8 cellular contexts compared by ENCODE assay signal in genomic region chr10:91219371-91220193, GRCh38. TPM values are rescaled to one million over a fixed set of nuclear protein-coding genes. Genes with fewer than 3 reads are reported as not detected.
DNase-seq lines count a peak whose midpoint lies in the region; ATAC-seq, FAIRE-seq and TF ChIP-seq lines count a peak whose summit lies in the region.

No MANE protein-coding gene starts in this region.

- no peak overlapping the region for H4K8ac ChIP-seq in mesenchymal stem cell (ENCODE audit: low read length)

- H3K14ac ChIP-seq in mesenchymal stem cell (ENCODE audit: low read length in 2 of 2): no peak overlapping the region

- H3K27me3 Mint-ChIP-seq in activated naive CD4-positive, alpha-beta T cell treated with anti-CD3 and anti-CD28 coated beads, Interleukin-2, amount 50 U/mL, for 24 hours: no peaks in the 10 kb centered on the region

- H3K36me3 Mint-ChIP-seq in activated naive CD4-positive, alpha-beta T cell treated with anti-CD3 and anti-CD28 coated beads, Interleukin-2, amount 50 U/mL, for 24 hours: peaks cover 4% of the 10 kb centered on the region

- ATAC-seq in K562: no peak

- H3K79me1 ChIP-seq in mesenchymal stem cell (replicated peaks; ENCODE audit: low read length, poor library complexity, severe bottlenecking): peaks cover 11% of the 10 kb centered on the region

- H3K79me2 ChIP-seq in K562 (ENCODE audit: control insufficient read depth, insufficient read depth, low read length): peaks cover 56% of the 10 kb centered on the region

- no peak for TF ChIP-seq CTCF in K562 (IDR thresholded peaks at IDR 0.05 in 2 of 3, conservative IDR thresholded peaks at IDR 0.05 in 1 of 3; ENCODE audit: insufficient read depth in 2 of 3, low read depth in 1 of 3, low read length in 3 of 3)
- TF ChIP-seq CTCF in GM10266 (IDR thresholded peaks at IDR 0.05; ENCODE audit: control insufficient read depth, insufficient read depth, low read depth, missing control alignments): no peak

- TF ChIP-seq POLR2A in K562 (conservative IDR thresholded peaks at IDR 0.05): no peak

- no peaks in the 10 kb centered on the region for H3K9me3 Mint-ChIP-seq in activated naive CD4-positive, alpha-beta T cell treated with anti-CD3 and anti-CD28 coated beads, Interleukin-2, amount 50 U/mL, for 24 hours

- H3K4me1 ChIP-seq in K562 (replicated peaks in 1 of 2; ENCODE audit: control insufficient read depth in 2 of 2, insufficient read depth in 2 of 2, low read length in 2 of 2): peaks cover 9 to 17% of the 10 kb centered on the region in 2 experiments; a peak in 4 of 5 replicates
- H3K4me1 ChIP-seq in mesenchymal stem cell (ENCODE audit: control insufficient read depth, insufficient read depth, low read depth, low read length): peaks cover 3% of the 10 kb centered on the region
- peaks cover 1% of the 10 kb centered on the region for H3K4me1 ChIP-seq in urinary bladder (ENCODE audit: insufficient read depth)
- H3K4me1 ChIP-seq in SJCRH30: no peaks in the 10 kb centered on the region

- H4K91ac ChIP-seq in mesenchymal stem cell (ENCODE audit: low read length): no peak overlapping the region

- H3K9me3 ChIP-seq in K562 (replicated peaks; ENCODE audit: control insufficient read depth, insufficient read depth, low read depth, low read length): no peaks in the 10 kb centered on the region
- no peaks in the 10 kb centered on the region for H3K9me3 ChIP-seq in mesenchymal stem cell (ENCODE audit: control insufficient read depth, low read length)
- H3K9me3 ChIP-seq in SJCRH30 (replicated peaks): no peaks in the 10 kb centered on the region

- in situ Hi-C loops in K562 (cut with MboI): no loop called here

- intact Hi-C loops in K562 (cut with micrococcal nuclease): loop anchor here (5.0 kb wide), 1 partner anchor 57 kb away; no protein-coding TSS in a partner anchor

- H3K4me1 Mint-ChIP-seq in activated naive CD4-positive, alpha-beta T cell treated with anti-CD3 and anti-CD28 coated beads, Interleukin-2, amount 50 U/mL, for 24 hours: peaks cover 55% of the 10 kb centered on the region

- no peak overlapping the region for H3K23ac ChIP-seq in mesenchymal stem cell (ENCODE audit: low read length in 2 of 2)

- TF ChIP-seq RAD21 in K562 (CRISPR knock-in tag; conservative IDR thresholded peaks at IDR 0.05 in 1 of 2, IDR thresholded peaks at IDR 0.05 in 1 of 2): no peak

- no peak overlapping the region for H2BK5ac ChIP-seq in mesenchymal stem cell (ENCODE audit: low read depth, low read length, poor library complexity, severe bottlenecking)

- no peak for FAIRE-seq in K562 (lab: Jason Lieb, UNC)

- H4K20me1 ChIP-seq in K562 (replicated peaks; ENCODE audit: control insufficient read depth, insufficient read depth, low read length): no peaks in the 10 kb centered on the region

- H3K4me3 ChIP-seq in K562: peak overlapping the region; percentile 12
- peak overlapping the region in 1 of 2 experiments; percentile 76 for H3K4me3 ChIP-seq in mesenchymal stem cell (ENCODE audit: insufficient read depth in 1 of 2, low read depth in 1 of 2, low read length in 2 of 2)
- H3K4me3 ChIP-seq in urinary bladder (ENCODE audit: low read depth, low read length): peak overlapping the region; percentile 99
- no peak overlapping the region for H3K4me3 ChIP-seq in SJCRH30

- H2BK15ac ChIP-seq in mesenchymal stem cell (ENCODE audit: low read depth, poor library complexity, severe bottlenecking): no peak overlapping the region

- H3K9ac ChIP-seq in K562 (ENCODE audit: insufficient read depth in 1 of 2, low read depth in 2 of 2, low read length in 2 of 2) (peak overlapping the region in 1 of 2 experiments; percentile 60; a peak in 2 of 4 replicates), mesenchymal stem cell (ENCODE audit: low read length) (peak overlapping the region; percentile 52)

- CTCF ChIA-PET in K562 (lab: Yijun Ruan, JAX; ENCODE audit: low intra/inter-chr PET ratio): interaction anchor here (0.6 kb wide), 1 partner anchor 177 kb away, joined by 3 read pairs; no protein-coding TSS in a partner anchor

- H3K27me3 ChIP-seq in K562 (ENCODE audit: control insufficient read depth in 2 of 2, insufficient read depth in 2 of 2, low read length in 2 of 2): no peaks in the 10 kb centered on the region
- H3K27me3 ChIP-seq in mesenchymal stem cell (ENCODE audit: control insufficient read depth in 1 of 2, insufficient read depth in 1 of 2, low read length in 2 of 2): no peaks in the 10 kb centered on the region
- H3K27me3 ChIP-seq in SJCRH30: no peaks in the 10 kb centered on the region

- BruUV-seq in K562 (replicated peaks; lab: Mats Ljungman, UMichigan): no TSS peak

- peak overlapping the region; percentile 89 for H3K4me3 Mint-ChIP-seq in activated naive CD4-positive, alpha-beta T cell treated with anti-CD3 and anti-CD28 coated beads, Interleukin-2, amount 50 U/mL, for 24 hours

- H2AFZ ChIP-seq in K562 (ENCODE audit: low read depth, low read length) (peak overlapping the region; percentile 54), mesenchymal stem cell (ENCODE audit: low read depth, low read length) (no peak overlapping the region)

- H3K4me2 ChIP-seq in K562 (ENCODE audit: insufficient read depth, low read length) (peak overlapping the region; percentile 80), mesenchymal stem cell (ENCODE audit: low read length, poor library complexity, severe bottlenecking) (peak overlapping the region; percentile 81)

- POLR2A ChIA-PET in K562 (lab: Yijun Ruan, JAX): interaction anchor here (0.7 to 1.5 kb wide), 4 partner anchors 10 to 166 kb away, joined by 3 to 4 read pairs (median 3); no protein-coding TSS in a partner anchor

- no peak overlapping the region for H2AK5ac ChIP-seq in mesenchymal stem cell (ENCODE audit: low read length, severe bottlenecking)

- H3K36me3 ChIP-seq in K562 (ENCODE audit: control insufficient read depth, insufficient read depth, low read length) (peaks cover 14% of the 10 kb centered on the region; the same call in 2 of the 3 replicates), mesenchymal stem cell (ENCODE audit: control insufficient read depth in 1 of 2, insufficient read depth in 2 of 2, low read depth in 1 of 2, low read length in 2 of 2) (no peaks in the 10 kb centered on the region), urinary bladder (ENCODE audit: insufficient read depth) (no peaks in the 10 kb centered on the region), SJCRH30 (no peaks in the 10 kb centered on the region)

- H3K4ac ChIP-seq in mesenchymal stem cell (ENCODE audit: low read depth in 1 of 2, low read length in 2 of 2): no peak overlapping the region

- no peaks in the 10 kb centered on the region for H3K9me1 ChIP-seq in K562 (ENCODE audit: control insufficient read depth, insufficient read depth, low read length)

- no peak for DNase-seq in activated naive CD4-positive, alpha-beta T cell (lab: John Stamatoyannopoulos, UW)
- DNase-seq in K562 (ENCODE audit: extremely low read depth in 1 of 4, low spot score in 3 of 4) (no peak), mesenchymal stem cell (no peak), T-helper 9 cell (no peak), SJCRH30 (no peak), GM10266 (ENCODE audit: extremely low spot score) (no peak)

- no peak overlapping the region for H3K18ac ChIP-seq in mesenchymal stem cell (ENCODE audit: low read depth in 1 of 2, low read length in 2 of 2)

- 6% methylated on average over 8 of the region's 8 CpGs for WGBS in K562 (ENCODE audit: insufficient coverage, low coverage, missing lambda C conversion rate)
- 39% methylated on average over 8 of the region's 8 CpGs for WGBS in mesenchymal stem cell
- 35% methylated on average over 8 of the region's 8 CpGs for WGBS in urinary bladder

- TF ChIP-seq EP300 in K562 (IDR thresholded peaks at IDR 0.05; ENCODE audit: low read length): no peak

- H3K27ac Mint-ChIP-seq in activated naive CD4-positive, alpha-beta T cell treated with anti-CD3 and anti-CD28 coated beads, Interleukin-2, amount 50 U/mL, for 24 hours: peak overlapping the region; percentile 76

- no peak overlapping the region for H2BK12ac ChIP-seq in mesenchymal stem cell (ENCODE audit: low read length in 2 of 2)

- no peak overlapping the region for H2BK120ac ChIP-seq in mesenchymal stem cell (ENCODE audit: low read depth, low read length)

- H3K27ac ChIP-seq in K562 (ENCODE audit: extremely low read depth, low read depth, low read length) (peak overlapping the region; percentile 89), mesenchymal stem cell (ENCODE audit: low read length, poor library complexity, severe bottlenecking) (no peak overlapping the region), urinary bladder (ENCODE audit: low read depth) (no peak overlapping the region), SJCRH30 (no peak overlapping the region)

TF ChIP-seq in K562, 482 proteins besides CTCF, POLR2A, EP300 and RAD21 (continues in another document):
- TF ChIP-seq GABPB1 (CRISPR knock-in tag; IDR thresholded peaks at IDR 0.05) (0 out of 2 replicates have a peak, but pooled peaks have one; percentile 3), BRD9 (IDR thresholded peaks at IDR 0.05; ENCODE audit: low read depth, partially characterized antibody) (peak; percentile 47), ESRRA (IDR thresholded peaks at IDR 0.05; ENCODE audit: borderline replicate concordance, low read depth) (no peak), NR2C2 (CRISPR knock-in tag; IDR thresholded peaks at IDR 0.05) (no peak), NR2C2 (tag; IDR thresholded peaks at IDR 0.05) (peak; percentile 47; the same call in 1 of the 2 replicates), STAT5B (CRISPR knock-in tag; IDR thresholded peaks at IDR 0.05) (no peak)

RNA-seq across cellular contexts. Expression of gene PCGF5, which starts 0.9 kb away (rescaled TPM):
- 8.4 and 24.4 TPM in 2 replicates for total RNA-seq in K562 (2011; cell fraction: chromatin; rRNA removed; ENCODE audit: low replicate concordance)
- total RNA-seq in K562 (2011; cell fraction: nucleolus; rRNA removed): 5.3 and 6.6 TPM in 2 replicates
- total RNA-seq in K562 (2011; cell fraction: nucleoplasm; rRNA removed): 19.5 and 45.4 TPM in 2 replicates
- total RNA-seq in K562 (2014; rRNA removed) (10.9 and 19.9 TPM in 2 replicates), K562 (2014; rRNA removed; fragmentation: Illumina TruSeq; extraction: Trizol) (27.0 and 30.1 TPM in 2 replicates), K562 (2015; rRNA removed; fragmentation: Illumina TruSeq; extraction: Trizol) (22.7 and 26.4 TPM in 2 replicates), K562 (2021) (20.3 and 20.8 TPM in 2 replicates), urinary bladder (51.2 TPM)
- polyA plus RNA-seq in K562 (2011; rRNA removed) (30.2 and 35.5 TPM in 2 replicates), K562 (2014; fragmentation: Illumina TruSeq; extraction: Trizol) (32.9 and 40.0 TPM in 2 replicates), K562 (2014; fragmentation: Nextera tagmentation; extraction: Ambion mirVana) (10 to 100 TPM; 11.7 TPM), K562 (2014; rRNA removed) (18.3 and 26.5 TPM in 2 replicates), urinary bladder (20.3 TPM)
- 17.8 and 34.1 TPM in 2 replicates for polyA plus RNA-seq in K562 (2011; cell fraction: cytosol; rRNA removed)
- polyA plus RNA-seq in K562 (2011; cell fraction: nucleus; rRNA removed): 12.1 and 18.7 TPM in 2 replicates
- 19.1 and 24.3 TPM in 2 replicates for polyA plus RNA-seq in K562 (2012)
- polyA minus RNA-seq in K562 (2011; rRNA and poly(A)+ RNA removed): 41.2 and 46.4 TPM in 2 replicates
- 11.7 and 15.4 TPM in 2 replicates for polyA minus RNA-seq in K562 (2011; cell fraction: cytosol; rRNA and poly(A)+ RNA removed)
- 19.0 and 33.8 TPM in 2 replicates for polyA minus RNA-seq in K562 (2011; cell fraction: nucleus; rRNA and poly(A)+ RNA removed)
- 33.6 TPM for polyA plus RNA-seq in mesenchymal stem cell (2013, experiment 1 of 2)
- 33.7 TPM for polyA plus RNA-seq in mesenchymal stem cell (2013, experiment 2 of 2)
- 11.3 and 11.4 TPM in 2 replicates for total RNA-seq in SJCRH30 (2014; rRNA removed; shearing (Covaris generic))
